ENCODE assay signal across 2 cellular contexts in the genomic region with DNA sequence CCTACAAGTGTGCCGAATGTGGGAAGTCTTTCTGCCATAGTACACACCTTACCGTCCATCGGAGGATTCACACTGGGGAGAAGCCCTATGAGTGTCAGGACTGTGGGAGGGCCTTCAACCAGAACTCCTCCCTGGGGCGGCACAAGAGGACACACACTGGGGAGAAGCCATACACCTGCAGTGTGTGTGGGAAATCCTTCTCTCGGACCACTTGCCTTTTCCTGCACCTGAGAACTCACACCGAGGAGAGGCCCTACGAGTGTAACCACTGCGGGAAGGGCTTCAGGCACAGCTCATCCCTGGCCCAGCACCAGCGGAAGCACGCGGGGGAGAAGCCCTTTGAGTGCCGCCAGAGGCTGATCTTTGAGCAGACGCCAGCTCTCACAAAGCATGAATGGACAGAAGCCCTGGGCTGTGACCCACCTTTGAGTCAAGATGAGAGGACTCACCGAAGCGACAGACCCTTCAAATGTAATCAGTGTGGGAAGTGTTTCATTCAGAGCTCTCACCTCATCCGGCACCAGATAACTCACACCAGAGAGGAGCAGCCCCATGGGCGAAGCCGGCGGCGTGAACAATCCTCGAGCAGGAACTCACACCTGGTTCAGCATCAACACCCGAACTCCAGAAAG.
TF ChIP-seq lines count a peak whose summit lies in the region.

No MANE protein-coding gene starts in this region.

TF ChIP-seq in HEK293, 187 proteins besides CTCF, POLR2A, EP300 and RAD21:
- TF ChIP-seq ZNF707 (tag by site-specific recombination; IDR thresholded peaks at IDR 0.05) (no peak), ZNF501 (tag by site-specific recombination; IDR thresholded peaks at IDR 0.05) (no peak), ZBTB8A (tag by site-specific recombination; IDR thresholded peaks at IDR 0.05) (no peak), SETDB1 (IDR thresholded peaks at IDR 0.05; ENCODE audit: insufficient read length, low read length) (peak; percentile 67), TRIM28 (IDR thresholded peaks at IDR 0.05; ENCODE audit: borderline replicate concordance, low read length) (peak; percentile 79; the same call in 1 of the 2 replicates), ZNF274 (IDR thresholded peaks at IDR 0.05; ENCODE audit: low read length) (no peak; the same call in 1 of the 2 replicates), ZNF274 (tag by site-specific recombination; IDR thresholded peaks at IDR 0.05; ENCODE audit: borderline replicate concordance) (peak; percentile 94)

TF ChIP-seq in H1, 55 proteins besides CTCF, POLR2A, EP300 and RAD21:
- no peak for TF ChIP-seq CBX8 (IDR thresholded peaks at IDR 0.05; ENCODE audit: borderline replicate concordance, low read depth, low read length)
- peak; percentile 19; the same call in 1 of the 2 replicates for TF ChIP-seq POLR2AphosphoS5 (IDR thresholded peaks at IDR 0.05; ENCODE audit: low read depth, low read length)
TF ChIP-seq in H1: peak in this region for 1.
